8 cellular contexts compared by ENCODE assay signal in genomic region chr7:104208421-104208780, GRCh38. TPM values are rescaled to one million over a fixed set of nuclear protein-coding genes. Genes with fewer than 3 reads are reported as not detected.
DNase-seq lines count a peak whose midpoint lies in the region; ATAC-seq and TF ChIP-seq lines count a peak whose summit lies in the region.

No MANE protein-coding gene starts in this region.

- CTCF ChIA-PET in activated CD4-positive, alpha-beta T cell treated with anti-CD3 and anti-CD28 coated beads for 36 hours (lab: Charles Lee) = interaction anchor here (0.8 kb wide), 1 partner anchor 655 kb away, joined by 3 read pairs; no protein-coding TSS in a partner anchor

- peak overlapping the region in 1 of 2 donors; percentile 62 for H3K27ac ChIP-seq in liver (ENCODE audit: low read depth in 1 of 2, low read length in 2 of 2)
- peak overlapping the region; percentile 60 to 93 (median 84) for H3K27ac ChIP-seq in tibial nerve

- TF ChIP-seq EP300 in tibial nerve (IDR thresholded peaks at IDR 0.05) = no peak

- H3K27me3 Mint-ChIP-seq in activated CD4-positive, alpha-beta T cell treated with anti-CD3 and anti-CD28 coated beads for 36 hours = peaks cover 6% of the 10 kb centered on the region

- 39% methylated on average over 7 of the region's 7 CpGs for WGBS in liver
- WGBS in tibial nerve, 2 donors = 34 to 37% methylated on average over 7 of the region's 7 CpGs

- H3K36me3 Mint-ChIP-seq in activated CD4-positive, alpha-beta T cell treated with anti-CD3 and anti-CD28 coated beads for 36 hours (ENCODE audit: low read depth) = peaks cover 8% of the 10 kb centered on the region

- POLR2A ChIA-PET in activated CD4-positive, alpha-beta T cell treated with anti-CD3 and anti-CD28 coated beads for 36 hours (lab: Charles Lee) = interaction anchor here (0.6 to 0.7 kb wide), 2 partner anchors 16 to 318 kb away, joined by 3 to 4 read pairs; no protein-coding TSS in a partner anchor

- H3K9me3 ChIP-seq in liver (ENCODE audit: control insufficient read depth in 4 of 4, low read length in 3 of 4) = no peaks in the 10 kb centered on the region
- no peaks in the 10 kb centered on the region for H3K9me3 ChIP-seq in tibial nerve

- in situ Hi-C loops in astrocyte of the cerebellum (cut with HindIII; ENCODE audit: low sequenced_read_pairs) = no loop called here

- H3K4me1 Mint-ChIP-seq in activated CD4-positive, alpha-beta T cell treated with anti-CD3 and anti-CD28 coated beads for 36 hours = peaks cover 25% of the 10 kb centered on the region

- H3K4me3 ChIP-seq in astrocyte of the cerebellum (ENCODE audit: low read depth, low read length) (peak overlapping the region; percentile 82), liver (ENCODE audit: low read depth in 1 of 3, low read length in 3 of 3) (peak overlapping the region; percentile 69 to 88 (median 78)), tibial nerve (peak overlapping the region; percentile 36 to 83 (median 62))

- H3K27ac Mint-ChIP-seq in activated CD4-positive, alpha-beta T cell treated with anti-CD3 and anti-CD28 coated beads for 36 hours = peak overlapping the region; percentile 93

- H3K9ac ChIP-seq in liver (ENCODE audit: low read depth in 1 of 2, low read length in 2 of 2) = peak overlapping the region in 1 of 2 donors; percentile 80

- no peak for TF ChIP-seq CTCF in astrocyte of the cerebellum (IDR thresholded peaks at IDR 0.05; ENCODE audit: low read depth, low read length, missing control alignments)
- TF ChIP-seq CTCF in liver (IDR thresholded peaks at IDR 0.05; ENCODE audit: low read depth, low read length, missing input control) = no peak
- TF ChIP-seq CTCF in tibial nerve (IDR thresholded peaks at IDR 0.05) = no peak

- DNase-seq in activated CD4-positive, alpha-beta T cell treated with anti-CD3 and anti-CD28 coated beads for 36 hours = no peak
- DNase-seq in activated CD4-positive, alpha-beta T cell treated with anti-CD3 and anti-CD28 coated beads, Interleukin-2, amount 50 U/mL, for 1 hour = no peak
- no peak for DNase-seq in astrocyte of the cerebellum (ENCODE audit: low read depth)
- DNase-seq in tibial nerve (ENCODE audit: low spot score in 2 of 2) = no peak
- no peak for DNase-seq in 8988T
- DNase-seq in left colon = no peak
- no peak for DNase-seq in cerebellum (ENCODE audit: low spot score)

- TF ChIP-seq RAD21 in liver (IDR thresholded peaks at IDR 0.05) = no peak

- no peak for ATAC-seq in activated CD4-positive, alpha-beta T cell treated with anti-CD3 and anti-CD28 coated beads for 36 hours
- no peak for ATAC-seq in left colon

- no peaks in the 10 kb centered on the region for H3K9me3 Mint-ChIP-seq in activated CD4-positive, alpha-beta T cell treated with anti-CD3 and anti-CD28 coated beads for 36 hours (ENCODE audit: low read depth)

- H3K4me1 ChIP-seq in liver (ENCODE audit: control insufficient read depth in 4 of 4, insufficient read depth in 4 of 4, low read length in 3 of 4) (peaks cover 4 to 22% (median 17%) of the 10 kb centered on the region in 4 donors), tibial nerve (peaks cover 0 to 36% (median 16%) of the 10 kb centered on the region in 4 donors)

- no peak for TF ChIP-seq POLR2A in tibial nerve (IDR thresholded peaks at IDR 0.05)

- intact Hi-C loops in activated CD4-positive, alpha-beta T cell treated with anti-CD3 and anti-CD28 coated beads for 36 hours (cut with DNase I, micrococcal nuclease) = loop anchor here in 1 of 2 experiments (5.0 kb wide), 1 partner anchor 1324 kb away; the partner anchor contains the start of gene RINT1
- intact Hi-C loops in left colon (cut with DNase I, micrococcal nuclease) = no loop called here

- H3K4me3 Mint-ChIP-seq in activated CD4-positive, alpha-beta T cell treated with anti-CD3 and anti-CD28 coated beads for 36 hours = peak overlapping the region; percentile 87

- H3K36me3 ChIP-seq in liver (ENCODE audit: control insufficient read depth in 4 of 4, insufficient read depth in 3 of 4, low read depth in 1 of 4, low read length in 3 of 4) (peaks cover 0 to 3% (median 1%) of the 10 kb centered on the region in 4 donors), tibial nerve (peaks cover 0 to 4% (median 0%) of the 10 kb centered on the region in 3 donors)

- H3K27me3 ChIP-seq in liver (ENCODE audit: control insufficient read depth in 4 of 4, insufficient read depth in 4 of 4, low read length in 3 of 4) (no peaks in the 10 kb centered on the region), tibial nerve (no peaks in the 10 kb centered on the region)

TF ChIP-seq in liver, 16 proteins besides CTCF, POLR2A, EP300 and RAD21:
- TF ChIP-seq, protein P1, sequence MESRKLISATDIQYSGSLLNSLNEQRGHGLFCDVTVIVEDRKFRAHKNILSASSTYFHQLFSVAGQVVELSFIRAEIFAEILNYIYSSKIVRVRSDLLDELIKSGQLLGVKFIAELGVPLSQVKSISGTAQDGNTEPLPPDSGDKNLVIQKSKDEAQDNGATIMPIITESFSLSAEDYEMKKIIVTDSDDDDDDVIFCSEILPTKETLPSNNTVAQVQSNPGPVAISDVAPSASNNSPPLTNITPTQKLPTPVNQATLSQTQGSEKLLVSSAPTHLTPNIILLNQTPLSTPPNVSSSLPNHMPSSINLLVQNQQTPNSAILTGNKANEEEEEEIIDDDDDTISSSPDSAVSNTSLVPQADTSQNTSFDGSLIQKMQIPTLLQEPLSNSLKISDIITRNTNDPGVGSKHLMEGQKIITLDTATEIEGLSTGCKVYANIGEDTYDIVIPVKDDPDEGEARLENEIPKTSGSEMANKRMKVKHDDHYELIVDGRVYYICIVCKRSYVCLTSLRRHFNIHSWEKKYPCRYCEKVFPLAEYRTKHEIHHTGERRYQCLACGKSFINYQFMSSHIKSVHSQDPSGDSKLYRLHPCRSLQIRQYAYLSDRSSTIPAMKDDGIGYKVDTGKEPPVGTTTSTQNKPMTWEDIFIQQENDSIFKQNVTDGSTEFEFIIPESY (IDR thresholded peaks at IDR 0.05) = no peak
- TF ChIP-seq YY1 (IDR thresholded peaks at IDR 0.05) = no peak
- TF ChIP-seq SP1 (IDR thresholded peaks at IDR 0.05) = no peak
- no peak for TF ChIP-seq GABPA (IDR thresholded peaks at IDR 0.05 in 1 of 2, conservative IDR thresholded peaks at IDR 0.05 in 1 of 2)
- TF ChIP-seq FOXA1 (IDR thresholded peaks at IDR 0.05) = no peak
- TF ChIP-seq TAF1 (conservative IDR thresholded peaks at IDR 0.05) = no peak
- TF ChIP-seq, protein P2, sequence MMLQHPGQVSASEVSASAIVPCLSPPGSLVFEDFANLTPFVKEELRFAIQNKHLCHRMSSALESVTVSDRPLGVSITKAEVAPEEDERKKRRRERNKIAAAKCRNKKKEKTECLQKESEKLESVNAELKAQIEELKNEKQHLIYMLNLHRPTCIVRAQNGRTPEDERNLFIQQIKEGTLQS (IDR thresholded peaks at IDR 0.05) = no peak
- TF ChIP-seq FOXA2 (IDR thresholded peaks at IDR 0.05) = no peak
- no peak for TF ChIP-seq MAX (IDR thresholded peaks at IDR 0.05)
- no peak for TF ChIP-seq HNF4G (IDR thresholded peaks at IDR 0.05)
- TF ChIP-seq RXRA (IDR thresholded peaks at IDR 0.05) = no peak
- TF ChIP-seq NR2F2 (IDR thresholded peaks at IDR 0.05) = no peak
- no peak for TF ChIP-seq JUND (IDR thresholded peaks at IDR 0.05)
- no peak for TF ChIP-seq REST (IDR thresholded peaks at IDR 0.05)
- TF ChIP-seq EGR1 (IDR thresholded peaks at IDR 0.05; ENCODE audit: low read depth in 2 of 2) = no peak

RNA-seq across cellular contexts. Expression of gene ORC5, which starts 0.6 kb away (rescaled TPM):
- 10 to 100 TPM; 23.5 to 25.1 TPM for total RNA-seq in activated CD4-positive, alpha-beta T cell treated with anti-CD3 and anti-CD28 coated beads for 36 hours
- total RNA-seq in liver = 10 to 100 TPM; 14.1 to 20.7 TPM
- polyA plus RNA-seq in liver = 1 to 10 TPM; 8.4 to 8.9 TPM
- total RNA-seq in tibial nerve = 10 to 100 TPM; 12.4 to 31.0 (median 26.8) TPM
- 10 to 100 TPM; 17.0 to 19.0 TPM for total RNA-seq in left colon
- total RNA-seq in cerebellum = 40.6 TPM
